In the genomic region with DNA sequence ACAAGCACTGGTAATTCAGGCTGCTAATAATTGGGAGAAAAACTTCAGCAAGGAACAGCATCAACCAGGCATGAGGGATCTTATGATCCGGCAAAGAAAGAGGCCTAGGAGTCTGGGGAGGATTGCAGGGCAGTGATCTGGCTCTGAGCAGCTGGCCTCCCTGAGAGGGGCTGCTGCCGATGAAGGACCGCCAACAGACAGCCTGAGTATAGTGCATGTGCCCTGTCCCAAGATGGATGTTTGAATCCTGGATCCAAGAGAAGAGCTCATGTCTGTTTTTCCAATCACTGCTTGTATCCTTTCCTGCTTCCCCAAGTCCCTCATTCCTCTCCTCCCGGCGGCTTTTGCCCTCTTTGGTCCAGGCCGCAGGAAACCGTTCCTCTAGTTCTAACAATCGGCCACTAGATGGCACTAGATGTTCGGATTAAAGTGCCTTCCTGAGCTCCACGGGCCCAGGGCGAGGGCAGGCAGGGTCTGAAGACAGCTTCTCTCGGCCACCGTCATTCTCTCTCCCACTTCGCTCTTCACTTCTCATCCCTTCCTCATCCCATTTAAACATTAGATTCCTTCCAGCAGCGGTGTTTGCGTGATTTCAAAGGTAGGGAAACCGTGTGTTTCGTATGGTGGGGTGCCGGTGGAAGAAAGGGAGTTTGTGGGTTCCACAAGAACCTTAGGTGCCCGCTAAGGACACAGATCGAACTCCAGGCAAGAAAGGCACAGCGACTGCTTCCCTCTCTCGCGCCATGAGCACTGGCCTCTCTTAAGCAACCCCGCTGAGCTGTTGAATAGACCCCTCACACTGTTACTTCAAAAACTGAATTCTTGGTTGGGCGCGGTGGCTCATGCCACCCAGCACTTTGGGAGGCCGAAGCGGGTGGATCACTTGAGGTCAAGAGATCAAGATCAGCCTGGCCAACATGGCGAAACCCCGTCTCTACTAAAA, we compare ENCODE assay signal across 7 cellular contexts.
DNase-seq lines count a peak whose midpoint lies in the region; ATAC-seq and TF ChIP-seq lines count a peak whose summit lies in the region.

No MANE protein-coding gene starts in this region.

- H3K36me3 ChIP-seq in HAP-1 (replicated peaks) (no peaks in the 10 kb centered on the region), MG63 (no peaks in the 10 kb centered on the region), SJCRH30 (no peaks in the 10 kb centered on the region), hepatocyte (replicated peaks; ENCODE audit: insufficient read depth, low read depth) (no peaks in the 10 kb centered on the region)

- intact Hi-C loops in sciatic nerve (cut with DNase I) = no loop called here

- 48% methylated on average over 31 of the region's 31 CpGs for WGBS in hepatocyte (ENCODE audit: low lambda C conversion rate, missing lambda C conversion rate)

- no peak overlapping the region for H2AFZ ChIP-seq in hepatocyte

- ATAC-seq in sciatic nerve = peak; percentile 94

- H3K4me1 ChIP-seq in HAP-1 (no peaks in the 10 kb centered on the region), SJCRH30 (no peaks in the 10 kb centered on the region), hepatocyte (ENCODE audit: insufficient read depth) (no peaks in the 10 kb centered on the region)

- DNase-seq in GM12865 (ENCODE audit: low read depth) (peak; percentile 73), HAP-1 (ENCODE audit: low spot score in 2 of 2) (peak; percentile 65 to 81), MG63 (peak; percentile 48), SJCRH30 (peak; percentile 70 to 88), amniotic epithelial cell (ENCODE audit: low read depth) (peak; percentile 52), hepatocyte (ENCODE audit: low spot score) (peak; percentile 91), sciatic nerve (ENCODE audit: low spot score) (peak; percentile 69)

- no peaks in the 10 kb centered on the region for H4K20me1 ChIP-seq in hepatocyte (ENCODE audit: insufficient read depth, poor library complexity, severe bottlenecking)

- H3K27ac ChIP-seq in SJCRH30 = no peak overlapping the region
- H3K27ac ChIP-seq in hepatocyte = no peak overlapping the region

- H3K79me2 ChIP-seq in hepatocyte = no peaks in the 10 kb centered on the region

- no peak overlapping the region for H3K4me3 ChIP-seq in GM12865 (ENCODE audit: low read depth, low read length)
- H3K4me3 ChIP-seq in HAP-1 = no peak overlapping the region
- H3K4me3 ChIP-seq in MG63 = no peak overlapping the region
- H3K4me3 ChIP-seq in SJCRH30 = no peak overlapping the region
- no peak overlapping the region for H3K4me3 ChIP-seq in hepatocyte

- H3K9me2 ChIP-seq in hepatocyte (replicated peaks; ENCODE audit: insufficient read depth) = no peaks in the 10 kb centered on the region

- in situ Hi-C loops in HAP-1 (cut with MboI; ENCODE audit: low sequenced_read_pairs) = loop anchor here (5.0 to 10.0 kb wide), 2 partner anchors 500 to 603 kb away; no protein-coding TSS in a partner anchor

- TF ChIP-seq CTCF in GM12865 (IDR thresholded peaks at IDR 0.05; ENCODE audit: insufficient read depth, low read depth, low read length, missing control alignments) (peak; percentile 57), hepatocyte (IDR thresholded peaks at IDR 0.05; ENCODE audit: poor library complexity) (peak; percentile 82)

- H3K9me3 ChIP-seq in HAP-1 = no peaks in the 10 kb centered on the region
- H3K9me3 ChIP-seq in MG63 = no peaks in the 10 kb centered on the region
- no peaks in the 10 kb centered on the region for H3K9me3 ChIP-seq in SJCRH30 (replicated peaks)
- H3K9me3 ChIP-seq in hepatocyte (ENCODE audit: low read depth) = no peaks in the 10 kb centered on the region

- H3K27me3 ChIP-seq in HAP-1 (ENCODE audit: low read depth) (no peaks in the 10 kb centered on the region), MG63 (peaks cover 3% of the 10 kb centered on the region; the same call in 1 of the 2 replicates), SJCRH30 (peaks cover 6% of the 10 kb centered on the region; the same call in 1 of the 2 replicates), hepatocyte (no peaks in the 10 kb centered on the region)

- H3K4me2 ChIP-seq in hepatocyte = no peak overlapping the region
